Comparison of ENCODE assay signal across 1 cellular context in the genomic region with DNA sequence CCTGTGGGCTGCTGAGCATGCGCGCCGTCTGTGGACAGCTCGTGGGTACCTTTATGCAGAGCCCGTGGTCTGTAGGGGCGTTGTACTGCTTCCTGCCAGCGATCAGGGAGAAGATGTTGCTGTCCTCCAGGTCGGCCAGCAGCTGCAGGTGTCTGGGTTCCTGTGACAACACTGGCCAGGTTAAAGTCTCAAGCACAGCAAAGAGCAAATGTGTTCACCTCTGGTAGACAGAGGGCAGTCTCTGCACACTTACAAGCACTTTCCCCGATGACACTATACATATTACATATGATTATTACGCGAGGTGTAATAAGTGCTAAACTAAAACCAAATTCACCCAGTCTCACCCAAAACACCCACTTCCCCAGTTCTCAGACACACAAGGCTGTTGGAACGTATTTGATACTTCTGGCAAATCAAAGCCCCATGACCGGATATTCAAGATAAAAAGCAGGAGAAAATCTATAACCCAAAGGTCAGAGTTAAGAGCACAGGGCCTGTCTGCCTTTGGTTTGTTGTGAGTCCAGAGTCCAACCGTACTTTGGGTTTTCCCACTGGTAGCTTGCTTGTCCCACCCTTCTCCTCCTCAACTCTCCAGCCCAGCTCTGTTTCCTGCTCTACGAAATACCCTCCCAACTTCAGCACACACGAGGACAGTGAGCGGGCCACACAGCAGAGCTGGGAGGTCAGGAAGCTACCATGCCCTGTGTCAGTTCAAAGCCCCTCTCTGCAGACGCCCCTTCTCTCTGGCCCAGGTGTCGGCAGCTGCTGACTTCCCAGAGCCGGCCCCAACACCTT.
A peak's percentile ranks its signal among the peaks of the same experiment; 100 is the strongest.
TF ChIP-seq lines count a peak whose summit lies in the region.

No MANE protein-coding gene starts in this region.

TF ChIP-seq in SK-N-SH, 30 proteins besides CTCF, POLR2A, EP300 and RAD21:
- TF ChIP-seq SMC3 (IDR thresholded peaks at IDR 0.05; ENCODE audit: low read depth, low read length) (peak; percentile 38; the same call in 1 of the 2 replicates), SIN3A (IDR thresholded peaks at IDR 0.05; ENCODE audit: borderline replicate concordance, low read depth, low read length) (no peak), FOSL2 (IDR thresholded peaks at IDR 0.05; ENCODE audit: borderline replicate concordance, low read depth) (no peak), NRF1 (IDR thresholded peaks at IDR 0.05; ENCODE audit: low read depth, low read length) (no peak), TEAD4 (IDR thresholded peaks at IDR 0.05; ENCODE audit: borderline replicate concordance, insufficient read depth) (no peak), FOXM1 (IDR thresholded peaks at IDR 0.05; ENCODE audit: low read depth) (no peak)
